In genomic region chr19:38875656-38876345, GRCh38 we compare ENCODE assay signal across 19 cellular contexts. TPM values are rescaled to one million over a fixed set of nuclear protein-coding genes. Genes with fewer than 3 reads are reported as not detected.
DNase-seq lines count a peak whose midpoint lies in the region; ATAC-seq and TF ChIP-seq lines count a peak whose summit lies in the region.
"Had no signal": no experiment of that assay in that cellular context is flagged by ENCODE, and none has a peak within 500 bp of the region (broad histone marks: within the 10 kb centered on the region; RNA-seq: fewer than 3 reads in every experiment).

No MANE protein-coding gene starts in this region.

- no peaks in the 10 kb centered on the region for H3K36me3 ChIP-seq in Caco-2 (ENCODE audit: control insufficient read depth, insufficient read depth, low read length)
- H3K36me3 ChIP-seq: brain microvascular endothelial cell had no signal

- H3K27me3 Mint-ChIP-seq in stimulated activated naive CD8-positive, alpha-beta T cell treated with anti-CD3 and anti-CD28 coated beads, Interleukin-15, amount 100 ng/mL, for 72 hours: no peaks in the 10 kb centered on the region
- no peaks in the 10 kb centered on the region for H3K27me3 Mint-ChIP-seq in T-helper 2 cell treated with Interferon-gamma antibody and Interleukin-4, amounts not matched to agents 5 μg/mL and 100 μg/mL, for 36 hours (ENCODE audit: low read depth)
- H3K27me3 Mint-ChIP-seq in memory B cell: no peaks in the 10 kb centered on the region
- H3K27me3 Mint-ChIP-seq in Caco-2 (ENCODE audit: insufficient read depth, unreplicated experiment): no peaks in the 10 kb centered on the region

- H3K27ac Mint-ChIP-seq in stimulated activated naive CD8-positive, alpha-beta T cell treated with anti-CD3 and anti-CD28 coated beads, Interleukin-15, amount 100 ng/mL, for 72 hours: peak overlapping the region in 1 of 2 donors; percentile 87
- peak overlapping the region; percentile 60 for H3K27ac Mint-ChIP-seq in T-helper 2 cell treated with Interferon-gamma antibody and Interleukin-4, amounts not matched to agents 5 μg/mL and 100 μg/mL, for 36 hours
- H3K27ac Mint-ChIP-seq in memory B cell (peak overlapping the region; percentile 36), Caco-2 (ENCODE audit: unreplicated experiment) (no peak overlapping the region)
- H3K27ac Mint-ChIP-seq: mesothelial cell of epicardium had no signal

- POLR2A ChIA-PET in Caco-2 (lab: Charles Lee): interaction anchor here (1.0 to 1.2 kb wide), 2 partner anchors 24 to 27 kb away, joined by 3 to 4 read pairs; no protein-coding TSS in a partner anchor

- CTCF ChIA-PET in Caco-2 (lab: Charles Lee): interaction anchor here (0.7 kb wide), 2 partner anchors 100 to 264 kb away, joined by 4 to 5 read pairs; no protein-coding TSS in a partner anchor

- DNase-seq in stimulated activated naive CD8-positive, alpha-beta T cell treated with anti-CD3 and anti-CD28 coated beads, Interleukin-15, amount 100 ng/mL, for 72 hours: no peak
- no peak for DNase-seq in stimulated activated naive CD8-positive, alpha-beta T cell treated with anti-CD3 and anti-CD28 coated beads, Interleukin-15, Interleukin-2, amounts not matched to agents 100 U/mL and 50 U/mL, for 24 hours
- no peak for DNase-seq in T-helper 2 cell treated with Interferon-gamma antibody and Interleukin-4, amounts not matched to agents 5 μg/mL and 100 μg/mL, for 36 hours (ENCODE audit: low spot score)
- DNase-seq in memory B cell (ENCODE audit: low spot score in 2 of 2) (no peak), Caco-2 (no peak), retina (no peak), NCI-H524 treated with DMSO at 0.1 percent for 48 hours (lab: John Stamatoyannopoulos, UW) (no peak)
- DNase-seq: activated gamma-delta T cell treated with Interleukin-2 at 50 U/mL for 16 hours; brain microvascular endothelial cell; heart right ventricle; IMR-90; small intestine; stimulated activated naive CD4-positive, alpha-beta T cell treated with Interleukin-2 at 50 U/mL for 16 hours; T1000 had no signal

- TF ChIP-seq CTCF in Caco-2 (IDR thresholded peaks at IDR 0.05; ENCODE audit: insufficient read depth in 1 of 2, low read depth in 1 of 2, low read length in 1 of 2, severe bottlenecking in 1 of 2, unreplicated experiment in 1 of 2): no peak

- intact Hi-C loops in Caco-2 (cut with micrococcal nuclease; ENCODE audit: unreplicated experiment): no loop called here

- no peaks in the 10 kb centered on the region for H3K9me3 Mint-ChIP-seq in stimulated activated naive CD8-positive, alpha-beta T cell treated with anti-CD3 and anti-CD28 coated beads, Interleukin-15, amount 100 ng/mL, for 72 hours
- H3K9me3 Mint-ChIP-seq in T-helper 2 cell treated with Interferon-gamma antibody and Interleukin-4, amounts not matched to agents 5 μg/mL and 100 μg/mL, for 36 hours: no peaks in the 10 kb centered on the region
- H3K9me3 Mint-ChIP-seq in memory B cell (no peaks in the 10 kb centered on the region), Caco-2 (ENCODE audit: unreplicated experiment) (no peaks in the 10 kb centered on the region)
- H3K9me3 Mint-ChIP-seq: mesothelial cell of epicardium had no signal

- H3K9me3 ChIP-seq in Caco-2: no peaks in the 10 kb centered on the region
- H3K9me3 ChIP-seq: heart right ventricle, vagina had no signal

- H3K4me3 Mint-ChIP-seq in stimulated activated naive CD8-positive, alpha-beta T cell treated with anti-CD3 and anti-CD28 coated beads, Interleukin-15, amount 100 ng/mL, for 72 hours: peak overlapping the region in 1 of 2 donors; percentile 75
- H3K4me3 Mint-ChIP-seq in T-helper 2 cell treated with Interferon-gamma antibody and Interleukin-4, amounts not matched to agents 5 μg/mL and 100 μg/mL, for 36 hours: no peak overlapping the region
- H3K4me3 Mint-ChIP-seq in memory B cell (no peak overlapping the region), Caco-2 (ENCODE audit: unreplicated experiment) (no peak overlapping the region)
- H3K4me3 Mint-ChIP-seq: mesothelial cell of epicardium had no signal

- H3K27me3 ChIP-seq in Caco-2 (replicated peaks; ENCODE audit: control insufficient read depth, insufficient read depth, low read length): no peaks in the 10 kb centered on the region
- H3K27me3 ChIP-seq: brain microvascular endothelial cell, heart right ventricle, vagina had no signal

- peaks cover 22% of the 10 kb centered on the region for H3K36me3 Mint-ChIP-seq in T-helper 2 cell treated with Interferon-gamma antibody and Interleukin-4, amounts not matched to agents 5 μg/mL and 100 μg/mL, for 36 hours (ENCODE audit: low read depth)
- H3K36me3 Mint-ChIP-seq in memory B cell (peaks cover 3% of the 10 kb centered on the region), Caco-2 (ENCODE audit: insufficient read depth, unreplicated experiment) (peaks cover 5% of the 10 kb centered on the region)

- no peak overlapping the region for H3K4me3 ChIP-seq in Caco-2 (ENCODE audit: low read depth, low read length)
- H3K4me3 ChIP-seq: heart right ventricle, vagina had no signal

- BruUV-seq in Caco-2 (replicated peaks; lab: Mats Ljungman, UMichigan): no TSS peak

- H3K4me1 Mint-ChIP-seq in stimulated activated naive CD8-positive, alpha-beta T cell treated with anti-CD3 and anti-CD28 coated beads, Interleukin-15, amount 100 ng/mL, for 72 hours: peaks cover 42% of the 10 kb centered on the region
- peaks cover 27% of the 10 kb centered on the region for H3K4me1 Mint-ChIP-seq in T-helper 2 cell treated with Interferon-gamma antibody and Interleukin-4, amounts not matched to agents 5 μg/mL and 100 μg/mL, for 36 hours (ENCODE audit: low read depth)
- peaks cover 28% of the 10 kb centered on the region for H3K4me1 Mint-ChIP-seq in memory B cell
- peaks cover 25% of the 10 kb centered on the region for H3K4me1 Mint-ChIP-seq in Caco-2 (ENCODE audit: low read depth, unreplicated experiment)

- ATAC-seq in stimulated activated naive CD8-positive, alpha-beta T cell treated with anti-CD3 and anti-CD28 coated beads, Interleukin-15, amount 100 ng/mL, for 72 hours: peak; percentile 27
- no peak for ATAC-seq in stimulated activated naive CD8-positive, alpha-beta T cell treated with anti-CD3 and anti-CD28 coated beads, Interleukin-15, Interleukin-2, amounts not matched to agents 100 U/mL and 50 U/mL, for 24 hours
- ATAC-seq in memory B cell (ENCODE audit: low read depth) (no peak), GM19455 (IDR thresholded peaks at IDR 0.05; ENCODE audit: unreplicated experiment) (no peak)
- ATAC-seq: heart right ventricle had no signal

- peaks cover 36% of the 10 kb centered on the region for H3K4me1 ChIP-seq in Caco-2
- H3K4me1 ChIP-seq: parathyroid adenoma had no signal

RNA-seq across cellular contexts. Expression of gene RINL, which starts 2.3 kb away (rescaled TPM):
- 1.5 and 1.9 TPM in 2 replicates for total RNA-seq in Caco-2 (2022)

RNA-seq across cellular contexts. Expression of gene SIRT2, which starts 23.6 kb away (rescaled TPM):
- 33.3 and 34.4 TPM in 2 replicates for total RNA-seq in Caco-2 (2022)

RNA-seq across cellular contexts. Expression of gene NFKBIB, which starts 24.0 kb away (rescaled TPM):
- total RNA-seq in Caco-2 (2022): 43.9 and 52.6 TPM in 2 replicates

RNA-seq across cellular contexts. Expression of gene HNRNPL, which starts 26.0 kb away (rescaled TPM):
- 443 and 446 TPM in 2 replicates for total RNA-seq in Caco-2 (2022)

RNA-seq across cellular contexts. Expression of gene CCER2, which starts 36.2 kb away (rescaled TPM):
- 0.68 TPM in 1 of 2 replicates, not detected in the other for total RNA-seq in Caco-2 (2022)
- total RNA-seq: fibroblast of lung, IMR-90, vagina had no signal
